Comparison of ENCODE assay signal across 22 cellular contexts in the genomic region with DNA sequence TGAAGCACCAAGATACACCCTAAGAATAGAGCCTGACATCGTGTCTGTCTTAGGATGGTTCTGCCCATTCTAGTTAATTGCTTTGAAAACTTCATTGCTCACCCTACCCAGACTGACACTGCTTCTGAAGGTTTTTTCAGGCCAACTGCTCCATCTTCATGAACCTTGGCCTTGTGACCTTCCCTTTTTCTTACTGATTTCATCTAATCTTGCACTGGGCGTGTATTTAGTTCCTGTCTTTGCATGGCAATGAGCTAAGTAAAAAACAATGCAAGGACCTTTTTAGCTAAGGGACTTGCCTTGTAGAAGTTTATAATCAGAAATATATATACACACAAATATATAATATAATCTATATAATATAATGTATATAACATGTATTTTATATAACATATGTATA.
"Had no signal": no experiment of that assay in that cellular context is flagged by ENCODE, and none has a peak within 500 bp of the region (broad histone marks: within the 10 kb centered on the region; RNA-seq: fewer than 3 reads in every experiment).

No MANE protein-coding gene starts in this region.

- H3K9ac ChIP-seq: neural progenitor cell had no signal

- H2AFZ ChIP-seq: neural progenitor cell had no signal

- H3K9me3 ChIP-seq: ovary, right atrium auricular region, sigmoid colon, thoracic aorta, transverse colon had no signal

- H3K27me3 ChIP-seq: heart left ventricle, neural progenitor cell, ovary, right atrium auricular region, sigmoid colon, transverse colon had no signal

- H3K4me2 ChIP-seq: neural progenitor cell had no signal

- H3K27ac ChIP-seq: heart left ventricle, neural progenitor cell, ovary, right atrium auricular region, sigmoid colon, skin epidermis, thoracic aorta, transverse colon had no signal

- FAIRE-seq: endometrium, frontal cortex, islet of Langerhans had no signal

- H3K4me3 ChIP-seq: heart left ventricle, neural progenitor cell, ovary, right atrium auricular region, sigmoid colon, skin epidermis, thoracic aorta, transverse colon had no signal

- H3K36me3 ChIP-seq: heart left ventricle, neural progenitor cell, ovary, right atrium auricular region, sigmoid colon, thoracic aorta, transverse colon had no signal

- DNase-seq: effector memory CD4-positive, alpha-beta T cell; heart left ventricle; hypothalamus; mammary epithelial cell; nucleus accumbens; ovary; sigmoid colon; stimulated activated CD4-positive, alpha-beta T cell treated with anti-CD3 and anti-CD28 coated beads, Interleukin-2, amount 100 ng/mL, for 24 hours; stimulated activated CD4-positive, alpha-beta T cell treated with anti-CD3 and anti-CD28 coated beads, Interleukin-4, amount 100 ng/mL, for 4 hours; stimulated activated naive B cell treated with anti-CD40 and anti-IgM and Interleukin-4, amounts not matched to agents 10 μg/mL and 1 μg/mL and 100 μg/mL, for 72 hours; stimulated activated naive CD8-positive, alpha-beta T cell treated with anti-CD3 and anti-CD28 coated beads, Interleukin-15, amount 100 ng/mL, for 72 hours; transverse colon had no signal

- ATAC-seq: esophagus mucosa; left lobe of liver; natural killer cell treated with Interleukin-12 subunit alpha and Interleukin-12 subunit beta and Interleukin-15 and Interleukin-18, amount 100 ng/mL, for 72 hours; stimulated activated naive CD8-positive, alpha-beta T cell treated with anti-CD3 and anti-CD28 coated beads, Interleukin-15, amount 100 ng/mL, for 72 hours had no signal
